7 cellular contexts compared by ENCODE assay signal in the genomic region with DNA sequence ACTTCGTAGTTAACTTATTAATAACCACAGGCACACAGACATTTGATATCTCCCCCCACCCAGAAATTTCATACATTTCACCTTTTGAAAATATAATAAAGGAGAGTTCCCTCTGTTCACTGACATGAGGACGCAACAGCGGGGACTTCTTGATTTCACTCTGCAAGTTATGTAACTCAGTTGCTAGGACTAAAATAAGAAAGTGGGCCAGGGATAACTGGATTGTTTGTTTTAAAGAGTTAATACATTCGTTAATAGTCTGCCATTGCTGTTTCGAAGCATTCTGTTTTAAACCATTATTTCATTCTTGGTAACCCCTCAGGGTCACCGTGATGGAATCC. TPM values are rescaled to one million over a fixed set of nuclear protein-coding genes. Genes with fewer than 3 reads are reported as not detected.
DNase-seq lines count a peak whose midpoint lies in the region; ATAC-seq and TF ChIP-seq lines count a peak whose summit lies in the region.

No MANE protein-coding gene starts in this region.

- TSS peak; percentile 57 for BruUV-seq in HCT116 (replicated peaks; lab: Mats Ljungman, UMichigan)

- H3K4me3 ChIP-seq in HCT116 (replicated peaks in 1 of 2; ENCODE audit: low read depth in 1 of 2, low read length in 2 of 2) (peak overlapping the region; percentile 88 to 97), fibroblast of villous mesenchyme (ENCODE audit: low read depth, low read length) (peak overlapping the region; percentile 99), smooth muscle cell (peak overlapping the region; percentile 82)

- H3K27ac ChIP-seq in HCT116 (ENCODE audit: low read depth, low read length), result peak overlapping the region; percentile 92; the same call in 1 of the 2 replicates
- peak overlapping the region; percentile 94 for H3K27ac ChIP-seq in smooth muscle cell (ENCODE audit: low read depth)
- H3K27ac ChIP-seq in caudate nucleus (ENCODE audit: low read depth, low read length), result no peak overlapping the region

- H3K9ac ChIP-seq in HCT116 (ENCODE audit: low read length) (peak overlapping the region; percentile 81), smooth muscle cell (ENCODE audit: low read depth) (peak overlapping the region; percentile 81)

- no peak for TF ChIP-seq POLR2A in HCT116 (IDR thresholded peaks at IDR 0.05; ENCODE audit: borderline replicate concordance, extremely low read depth, insufficient read depth, insufficient read length)

- no peak overlapping the region for H2AFZ ChIP-seq in HCT116 (ENCODE audit: low read depth, low read length, poor library complexity, severe bottlenecking)
- no peak overlapping the region for H2AFZ ChIP-seq in smooth muscle cell (ENCODE audit: low read depth)

- TF ChIP-seq CTCF in HCT116 (IDR thresholded peaks at IDR 0.05 in 2 of 3, conservative IDR thresholded peaks at IDR 0.05 in 1 of 3; ENCODE audit: borderline replicate concordance in 1 of 3, insufficient read depth in 1 of 3, low read depth in 2 of 3, low read length in 2 of 3), result no peak
- no peak for TF ChIP-seq CTCF in fibroblast of villous mesenchyme (IDR thresholded peaks at IDR 0.05; ENCODE audit: insufficient read depth, low read depth, low read length)
- TF ChIP-seq CTCF in smooth muscle cell (IDR thresholded peaks at IDR 0.05; ENCODE audit: borderline replicate concordance, insufficient read depth, poor library complexity, severe bottlenecking), result no peak
- TF ChIP-seq CTCF in GM10266 (IDR thresholded peaks at IDR 0.05; ENCODE audit: control insufficient read depth, insufficient read depth, low read depth, missing control alignments), result no peak

- peak overlapping the region; percentile 95 for H3K27ac Mint-ChIP-seq in T-helper 17 cell

- POLR2A ChIA-PET in HCT116 (lab: Charles Lee), result no interaction called here

- no peaks in the 10 kb centered on the region for H3K27me3 ChIP-seq in HCT116 (ENCODE audit: insufficient read depth, low read length)
- no peaks in the 10 kb centered on the region for H3K27me3 ChIP-seq in smooth muscle cell (ENCODE audit: low read depth)

- CTCF ChIA-PET in HCT116 (lab: Charles Lee), result no interaction called here

- no peak for TF ChIP-seq RAD21 in HCT116 (IDR thresholded peaks at IDR 0.05; ENCODE audit: low read depth)

- no peaks in the 10 kb centered on the region for H3K27me3 Mint-ChIP-seq in T-helper 17 cell

- intact Hi-C loops in HCT116 (cut with micrococcal nuclease), result no loop called here

- H3K79me2 ChIP-seq in HCT116 (ENCODE audit: insufficient read depth, low read length), result peaks cover 53% of the 10 kb centered on the region
- H3K79me2 ChIP-seq in smooth muscle cell (ENCODE audit: low read depth), result peaks cover 46% of the 10 kb centered on the region

- WGBS in smooth muscle cell (ENCODE audit: low lambda C conversion rate), result 71% methylated on average over 6 of the region's 6 CpGs

- H3K9me2 ChIP-seq in HCT116 (ENCODE audit: insufficient read depth), result no peaks in the 10 kb centered on the region

- RAD21 ChIA-PET in HCT116 (lab: Charles Lee; ENCODE audit: low non-redundant PET in 1 of 2, low total read pairs in 2 of 2, uncharacterized antibody in 2 of 2, unreplicated experiment in 2 of 2), result interaction anchor here in 1 of 2 experiments (0.5 kb wide), 1 partner anchor 106 kb away, joined by 4 read pairs; no protein-coding TSS in a partner anchor

- peaks cover 12 to 19% of the 10 kb centered on the region in 2 experiments; a peak in 3 of 4 replicates for H3K4me1 ChIP-seq in HCT116 (ENCODE audit: control insufficient read depth in 1 of 2, insufficient read depth in 2 of 2, low read length in 2 of 2)
- H3K4me1 ChIP-seq in smooth muscle cell (ENCODE audit: low read depth), result peaks cover 14% of the 10 kb centered on the region

- H3K4me3 Mint-ChIP-seq in T-helper 17 cell, result peak overlapping the region; percentile 98

- peaks cover 17% of the 10 kb centered on the region for H3K4me1 Mint-ChIP-seq in T-helper 17 cell

- peaks cover 11% of the 10 kb centered on the region for H3F3A ChIP-seq in smooth muscle cell (ENCODE audit: low read depth)

- H3K4me2 ChIP-seq in HCT116 (ENCODE audit: low read length) (peak overlapping the region; percentile 86), smooth muscle cell (peak overlapping the region; percentile 98)

- no peaks in the 10 kb centered on the region for H3K9me3 ChIP-seq in HCT116 (ENCODE audit: control insufficient read depth in 1 of 2, insufficient read depth in 1 of 2, low read depth in 1 of 2, low read length in 2 of 2)
- H3K9me3 ChIP-seq in T-helper 17 cell (ENCODE audit: control insufficient read depth, low read length, poor library complexity, severe bottlenecking), result no peaks in the 10 kb centered on the region
- H3K9me3 ChIP-seq in smooth muscle cell (replicated peaks; ENCODE audit: low read depth), result no peaks in the 10 kb centered on the region

- H3K36me3 ChIP-seq in HCT116 (ENCODE audit: control insufficient read depth in 1 of 2, insufficient read depth in 2 of 2, low read length in 2 of 2) (peaks cover 0 to 3% of the 10 kb centered on the region in 2 experiments; a peak in 1 of 4 replicates), smooth muscle cell (ENCODE audit: low read depth) (no peaks in the 10 kb centered on the region)

- DNase-seq in HCT116 (ENCODE audit: low read depth, low spot score) (no peak), T-helper 17 cell (no peak), fibroblast of villous mesenchyme (ENCODE audit: low read depth) (no peak), smooth muscle cell (lab: John Stamatoyannopoulos, UW; ENCODE audit: unreplicated experiment) (no peak), caudate nucleus (lab: John Stamatoyannopoulos, UW) (no peak), GM10266 (ENCODE audit: extremely low spot score) (no peak), NCI-H69 (lab: John Stamatoyannopoulos, UW) (no peak)

- H4K20me1 ChIP-seq in HCT116 (ENCODE audit: insufficient read depth), result no peaks in the 10 kb centered on the region
- H4K20me1 ChIP-seq in smooth muscle cell (ENCODE audit: low read depth), result peaks cover 33% of the 10 kb centered on the region

- no peaks in the 10 kb centered on the region for H3K36me3 Mint-ChIP-seq in T-helper 17 cell (ENCODE audit: low read depth)

- ATAC-seq in HCT116 (no peak), T-helper 17 cell (no peak)

TF ChIP-seq in HCT116, 20 proteins besides CTCF, POLR2A, EP300 and RAD21:
- TF ChIP-seq SIN3A (IDR thresholded peaks at IDR 0.05; ENCODE audit: low read depth) (no peak), ZNF274 (IDR thresholded peaks at IDR 0.05; ENCODE audit: low read depth, low read length) (no peak), SP1 (IDR thresholded peaks at IDR 0.05; ENCODE audit: low read depth) (no peak)

RNA-seq across cellular contexts. Expression of gene RHOT1, which starts 1.2 kb away (rescaled TPM):
- total RNA-seq in HCT116 (2021; ENCODE audit: unreplicated experiment) (33.3 TPM), T-helper 17 cell (10 to 100 TPM; 18.9 to 19.5 TPM), fibroblast of villous mesenchyme (29.0 and 48.8 TPM in 2 replicates), smooth muscle cell (28.7 and 34.1 TPM in 2 replicates)
- polyA plus RNA-seq in HCT116 (2012), result 16.2 and 18.5 TPM in 2 replicates
- 21.6 and 23.6 TPM in 2 replicates for polyA plus RNA-seq in smooth muscle cell
